Comparison of ENCODE assay signal across 19 cellular contexts in the genomic region with DNA sequence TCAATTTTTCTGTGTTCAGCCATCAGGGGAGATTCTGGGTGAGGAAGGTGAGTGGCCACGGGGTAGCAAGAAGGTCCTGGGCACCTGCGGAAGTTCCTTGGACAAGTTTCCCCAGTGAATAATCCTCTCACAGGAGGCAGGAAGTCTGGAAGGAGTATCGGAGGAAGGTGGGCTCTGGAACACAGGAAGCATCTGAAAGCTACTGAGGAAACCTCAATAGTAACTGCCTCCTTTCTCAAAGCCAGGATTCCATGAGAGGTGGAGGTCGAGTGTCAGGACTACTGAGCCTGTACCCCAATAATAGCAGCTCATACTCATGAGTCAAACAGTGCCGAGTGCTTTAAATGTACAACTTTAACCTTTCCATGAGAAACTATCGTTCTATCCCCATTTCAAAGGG.
DNase-seq lines count a peak whose midpoint lies in the region; ATAC-seq, FAIRE-seq and TF ChIP-seq lines count a peak whose summit lies in the region.
"Had no signal": no experiment of that assay in that cellular context is flagged by ENCODE, and none has a peak within 500 bp of the region (broad histone marks: within the 10 kb centered on the region; RNA-seq: fewer than 3 reads in every experiment).

No MANE protein-coding gene starts in this region.

- TF ChIP-seq CTCF in DOHH2 (IDR thresholded peaks at IDR 0.05; ENCODE audit: low read depth, low read length, poor library complexity, severe bottlenecking) (no peak), D721Med (IDR thresholded peaks at IDR 0.05; ENCODE audit: insufficient read depth, missing control alignments) (no peak), glutamatergic neuron (IDR thresholded peaks at IDR 0.05; ENCODE audit: partially characterized antibody, unreplicated experiment) (no peak)

- no peaks in the 10 kb centered on the region for H3K9me3 ChIP-seq in DOHH2 (ENCODE audit: control insufficient read depth, insufficient read depth, low read length)
- H3K9me3 ChIP-seq: tibial nerve had no signal

- H3K9me3 Mint-ChIP-seq in activated CD4-positive, alpha-beta T cell treated with anti-CD3 and anti-CD28 coated beads for 36 hours (ENCODE audit: low read depth): peaks cover 8% of the 10 kb centered on the region
- H3K9me3 Mint-ChIP-seq in activated naive CD8-positive, alpha-beta T cell treated with anti-CD3 and anti-CD28 coated beads, Interleukin-2, amount 10 ng/mL, durations not matched to agents 7 days and 5 days: peaks cover 5% of the 10 kb centered on the region
- peaks cover 0 to 5% (median 0%) of the 10 kb centered on the region in 9 donors for H3K9me3 Mint-ChIP-seq in naive thymus-derived CD8-positive, alpha-beta T cell
- peaks cover 3% of the 10 kb centered on the region for H3K9me3 Mint-ChIP-seq in glutamatergic neuron (ENCODE audit: unreplicated experiment)

- peaks cover 100% of the 10 kb centered on the region for H3K79me2 ChIP-seq in DOHH2 (ENCODE audit: control insufficient read depth, low read length)
- H3K79me2 ChIP-seq: hepatocyte had no signal

- H3K4me1 Mint-ChIP-seq in activated CD4-positive, alpha-beta T cell treated with anti-CD3 and anti-CD28 coated beads for 36 hours: peaks cover 99% of the 10 kb centered on the region
- H3K4me1 Mint-ChIP-seq in activated naive CD8-positive, alpha-beta T cell treated with anti-CD3 and anti-CD28 coated beads, Interleukin-2, amount 10 ng/mL, durations not matched to agents 7 days and 5 days: peaks cover 70% of the 10 kb centered on the region
- H3K4me1 Mint-ChIP-seq in naive thymus-derived CD8-positive, alpha-beta T cell: peaks cover 50 to 99% (median 90%) of the 10 kb centered on the region in 4 donors
- peaks cover 30% of the 10 kb centered on the region for H3K4me1 Mint-ChIP-seq in glutamatergic neuron (ENCODE audit: low read depth, unreplicated experiment)

- no peak for DNase-seq in activated CD4-positive, alpha-beta T cell treated with anti-CD3 and anti-CD28 coated beads for 36 hours
- no peak for DNase-seq in activated CD4-positive, alpha-beta T cell treated with anti-CD3 and anti-CD28 coated beads, Interleukin-2, amount 50 U/mL, for 1 hour
- no peak for DNase-seq in activated naive CD8-positive, alpha-beta T cell treated with anti-CD3 and anti-CD28 coated beads, Interleukin-2, amount 10 ng/mL, durations not matched to agents 7 days and 5 days
- no peak for DNase-seq in naive thymus-derived CD8-positive, alpha-beta T cell
- DNase-seq in D721Med (ENCODE audit: insufficient read length, low spot score) (no peak), glutamatergic neuron (no peak)
- DNase-seq: 8988T; activated CD4-positive, alpha-beta T cell treated with anti-CD3 and anti-CD28 coated beads, Interleukin-2, amount 50 U/mL, for 4 hours; DMS79; islet precursor cell; mammary epithelial cell; NCI-H1417 had no signal

- POLR2A ChIA-PET in activated CD4-positive, alpha-beta T cell treated with anti-CD3 and anti-CD28 coated beads for 36 hours (lab: Charles Lee): no interaction called here
- POLR2A ChIA-PET in activated naive CD8-positive, alpha-beta T cell treated with anti-CD3 and anti-CD28 coated beads, Interleukin-2, amount 10 ng/mL, durations not matched to agents 7 days and 5 days (lab: Charles Lee): interaction anchor here (0.9 to 1.2 kb wide), 2 partner anchors 38 to 137 kb away, joined by 3 to 4 read pairs; partner anchors contain the start of gene RFTN1
- POLR2A ChIA-PET in naive thymus-derived CD8-positive, alpha-beta T cell (lab: Charles Lee): interaction anchor here (1.0 to 1.7 kb wide), 6 partner anchors 9 to 140 kb away, joined by 3 to 4 read pairs (median 3); partner anchors contain the start of gene RFTN1

- H3K27ac ChIP-seq in DOHH2 (ENCODE audit: low read depth, low read length): peak overlapping the region; percentile 87
- H3K27ac ChIP-seq: hepatocyte had no signal

- H3K27ac Mint-ChIP-seq in activated CD4-positive, alpha-beta T cell treated with anti-CD3 and anti-CD28 coated beads for 36 hours: peak overlapping the region; percentile 66
- peak overlapping the region; percentile 66 for H3K27ac Mint-ChIP-seq in activated naive CD8-positive, alpha-beta T cell treated with anti-CD3 and anti-CD28 coated beads, Interleukin-2, amount 10 ng/mL, durations not matched to agents 7 days and 5 days
- H3K27ac Mint-ChIP-seq in naive thymus-derived CD8-positive, alpha-beta T cell: peak overlapping the region; percentile 60 to 96 (median 93)
- no peak overlapping the region for H3K27ac Mint-ChIP-seq in glutamatergic neuron (ENCODE audit: unreplicated experiment)
- H3K27ac Mint-ChIP-seq: GM23338 had no signal

- intact Hi-C loops in activated CD4-positive, alpha-beta T cell treated with anti-CD3 and anti-CD28 coated beads for 36 hours (cut with DNase I, micrococcal nuclease): loop anchor here (5.0 kb wide), 4 partner anchors 79 to 579 kb away; partner anchors contain the start of genes ANKRD28 (in 1 of the 2) and RFTN1 (in 1 of the 2)

- H3K36me3 ChIP-seq in DOHH2 (ENCODE audit: control insufficient read depth, low read length): peaks cover 100% of the 10 kb centered on the region

- H3K4me1 ChIP-seq in DOHH2 (ENCODE audit: control insufficient read depth, low read length): peaks cover 100% of the 10 kb centered on the region

- no peak for FAIRE-seq in D721Med (lab: Jason Lieb, UNC)
- FAIRE-seq: astrocyte, RCC 7860 had no signal

- H3K36me3 Mint-ChIP-seq in activated CD4-positive, alpha-beta T cell treated with anti-CD3 and anti-CD28 coated beads for 36 hours (ENCODE audit: low read depth): peaks cover 80% of the 10 kb centered on the region
- H3K36me3 Mint-ChIP-seq in activated naive CD8-positive, alpha-beta T cell treated with anti-CD3 and anti-CD28 coated beads, Interleukin-2, amount 10 ng/mL, durations not matched to agents 7 days and 5 days: peaks cover 67% of the 10 kb centered on the region
- H3K36me3 Mint-ChIP-seq in naive thymus-derived CD8-positive, alpha-beta T cell: peaks cover 0 to 18% (median 12%) of the 10 kb centered on the region in 3 donors
- no peaks in the 10 kb centered on the region for H3K36me3 Mint-ChIP-seq in glutamatergic neuron (ENCODE audit: unreplicated experiment)

- H3K9me2 ChIP-seq in DOHH2 (replicated peaks; ENCODE audit: control insufficient read depth, low read length): no peaks in the 10 kb centered on the region

- no peaks in the 10 kb centered on the region for H3K27me3 Mint-ChIP-seq in activated CD4-positive, alpha-beta T cell treated with anti-CD3 and anti-CD28 coated beads for 36 hours
- H3K27me3 Mint-ChIP-seq in activated naive CD8-positive, alpha-beta T cell treated with anti-CD3 and anti-CD28 coated beads, Interleukin-2, amount 10 ng/mL, durations not matched to agents 7 days and 5 days: no peaks in the 10 kb centered on the region
- no peaks in the 10 kb centered on the region for H3K27me3 Mint-ChIP-seq in naive thymus-derived CD8-positive, alpha-beta T cell
- peaks cover 8% of the 10 kb centered on the region for H3K27me3 Mint-ChIP-seq in glutamatergic neuron (ENCODE audit: unreplicated experiment)

- ATAC-seq in activated CD4-positive, alpha-beta T cell treated with anti-CD3 and anti-CD28 coated beads for 36 hours: no peak
- ATAC-seq in activated naive CD8-positive, alpha-beta T cell treated with anti-CD3 and anti-CD28 coated beads, Interleukin-2, amount 10 ng/mL, durations not matched to agents 7 days and 5 days (ENCODE audit: low read depth): no peak
- no peak for ATAC-seq in naive thymus-derived CD8-positive, alpha-beta T cell
- no peak for ATAC-seq in HG02885 (IDR thresholded peaks at IDR 0.05; ENCODE audit: poor library complexity, unreplicated experiment)
- ATAC-seq: GM23338 had no signal

- no peaks in the 10 kb centered on the region for H3K27me3 ChIP-seq in DOHH2 (ENCODE audit: control insufficient read depth, low read length)
- H3K27me3 ChIP-seq: hepatocyte, tibial nerve had no signal

- CTCF ChIA-PET in activated CD4-positive, alpha-beta T cell treated with anti-CD3 and anti-CD28 coated beads for 36 hours (lab: Charles Lee): interaction anchor here (1.0 kb wide), 1 partner anchor 13 kb away, joined by 3 read pairs; no protein-coding TSS in a partner anchor

- peak overlapping the region; percentile 59 for H3K4me3 ChIP-seq in DOHH2 (ENCODE audit: low read length)
- H3K4me3 ChIP-seq: GM23338, hepatocyte, tibial nerve had no signal

- H3F3A ChIP-seq in DOHH2 (ENCODE audit: control insufficient read depth, insufficient read depth): peaks cover 88% of the 10 kb centered on the region

- no peak overlapping the region for H3K4me3 Mint-ChIP-seq in activated CD4-positive, alpha-beta T cell treated with anti-CD3 and anti-CD28 coated beads for 36 hours
- H3K4me3 Mint-ChIP-seq in activated naive CD8-positive, alpha-beta T cell treated with anti-CD3 and anti-CD28 coated beads, Interleukin-2, amount 10 ng/mL, durations not matched to agents 7 days and 5 days: no peak overlapping the region
- peak overlapping the region in 9 of 10 donors; percentile 4 to 87 (median 77) for H3K4me3 Mint-ChIP-seq in naive thymus-derived CD8-positive, alpha-beta T cell
- no peak overlapping the region for H3K4me3 Mint-ChIP-seq in glutamatergic neuron (ENCODE audit: unreplicated experiment)
- H3K4me3 Mint-ChIP-seq: GM23338 had no signal

- peaks cover 8% of the 10 kb centered on the region; the same call in 1 of the 2 replicates for H4K20me1 ChIP-seq in DOHH2 (ENCODE audit: control insufficient read depth, insufficient read depth, low read depth, low read length)

- peak overlapping the region; percentile 64 for H3K4me2 ChIP-seq in DOHH2 (ENCODE audit: low read length)
- H3K4me2 ChIP-seq: GM23338, hepatocyte had no signal

Comparison
In these comparisons a context has a peak if more than half of its experiments do, and no peak if none do; other contexts are left out.
1. H3K4me3 Mint-ChIP-seq: peak in naive thymus-derived CD8-positive, alpha-beta T cell (9 of 10); none in activated CD4-positive, alpha-beta T cell treated with anti-CD3 and anti-CD28 coated beads for 36 hours (single experiment), activated naive CD8-positive, alpha-beta T cell treated with anti-CD3 and anti-CD28 coated beads, Interleukin-2, amount 10 ng/mL, durations not matched to agents 7 days and 5 days (single experiment) and glutamatergic neuron (single experiment).